Comparison of ENCODE assay signal across 1 cellular context in the genomic region with DNA sequence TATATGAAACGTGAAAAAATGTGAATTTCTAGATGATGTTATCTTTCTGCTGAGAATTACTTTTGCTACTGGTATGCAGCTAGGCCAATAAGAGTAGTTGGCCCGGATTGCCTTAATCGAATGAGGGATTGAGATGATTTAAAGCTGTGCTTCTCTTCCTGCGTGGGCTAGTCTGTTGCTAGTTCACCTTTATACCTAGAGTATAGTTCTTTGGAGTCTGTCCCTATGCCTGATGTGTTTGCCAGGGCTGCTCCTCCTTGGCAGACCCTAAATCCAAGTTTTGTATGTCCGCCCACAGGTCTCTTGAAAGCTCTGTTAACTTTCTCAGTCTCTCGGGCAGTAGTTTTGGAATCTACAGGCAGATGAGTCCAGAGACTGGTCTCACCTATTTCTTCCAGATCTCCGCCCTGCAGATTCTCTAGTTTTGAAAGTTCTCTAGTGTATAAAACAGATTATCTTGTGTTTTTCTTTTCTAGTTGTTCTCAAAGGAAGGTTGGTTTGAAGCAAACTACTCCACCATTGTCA.
TF ChIP-seq lines count a peak whose summit lies in the region.

No MANE protein-coding gene starts in this region.

TF ChIP-seq in H1, 55 proteins besides CTCF, POLR2A, EP300 and RAD21:
- TF ChIP-seq, protein P1, sequence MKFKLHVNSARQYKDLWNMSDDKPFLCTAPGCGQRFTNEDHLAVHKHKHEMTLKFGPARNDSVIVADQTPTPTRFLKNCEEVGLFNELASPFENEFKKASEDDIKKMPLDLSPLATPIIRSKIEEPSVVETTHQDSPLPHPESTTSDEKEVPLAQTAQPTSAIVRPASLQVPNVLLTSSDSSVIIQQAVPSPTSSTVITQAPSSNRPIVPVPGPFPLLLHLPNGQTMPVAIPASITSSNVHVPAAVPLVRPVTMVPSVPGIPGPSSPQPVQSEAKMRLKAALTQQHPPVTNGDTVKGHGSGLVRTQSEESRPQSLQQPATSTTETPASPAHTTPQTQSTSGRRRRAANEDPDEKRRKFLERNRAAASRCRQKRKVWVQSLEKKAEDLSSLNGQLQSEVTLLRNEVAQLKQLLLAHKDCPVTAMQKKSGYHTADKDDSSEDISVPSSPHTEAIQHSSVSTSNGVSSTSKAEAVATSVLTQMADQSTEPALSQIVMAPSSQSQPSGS (IDR thresholded peaks at IDR 0.05; ENCODE audit: low read length), result no peak
- TF ChIP-seq CBX5 (IDR thresholded peaks at IDR 0.05; ENCODE audit: low read depth, low read length), result no peak
- no peak for TF ChIP-seq SP2 (IDR thresholded peaks at IDR 0.05; ENCODE audit: low read length)
- no peak for TF ChIP-seq SUZ12 (IDR thresholded peaks at IDR 0.05; ENCODE audit: low read length)
- TF ChIP-seq EGR1 (IDR thresholded peaks at IDR 0.05; ENCODE audit: borderline replicate concordance, low read depth, low read length), result no peak
- TF ChIP-seq, protein P2, sequence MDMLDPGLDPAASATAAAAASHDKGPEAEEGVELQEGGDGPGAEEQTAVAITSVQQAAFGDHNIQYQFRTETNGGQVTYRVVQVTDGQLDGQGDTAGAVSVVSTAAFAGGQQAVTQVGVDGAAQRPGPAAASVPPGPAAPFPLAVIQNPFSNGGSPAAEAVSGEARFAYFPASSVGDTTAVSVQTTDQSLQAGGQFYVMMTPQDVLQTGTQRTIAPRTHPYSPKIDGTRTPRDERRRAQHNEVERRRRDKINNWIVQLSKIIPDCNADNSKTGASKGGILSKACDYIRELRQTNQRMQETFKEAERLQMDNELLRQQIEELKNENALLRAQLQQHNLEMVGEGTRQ (IDR thresholded peaks at IDR 0.05; ENCODE audit: low read length), result no peak
- no peak for TF ChIP-seq TEAD4 (IDR thresholded peaks at IDR 0.05; ENCODE audit: low read depth, low read length)
- TF ChIP-seq POLR2AphosphoS5 (IDR thresholded peaks at IDR 0.05; ENCODE audit: low read depth, low read length), result no peak
- no peak for TF ChIP-seq FOSL1 (IDR thresholded peaks at IDR 0.05; ENCODE audit: insufficient read depth, low read depth, low read length)
- TF ChIP-seq, protein P3, sequence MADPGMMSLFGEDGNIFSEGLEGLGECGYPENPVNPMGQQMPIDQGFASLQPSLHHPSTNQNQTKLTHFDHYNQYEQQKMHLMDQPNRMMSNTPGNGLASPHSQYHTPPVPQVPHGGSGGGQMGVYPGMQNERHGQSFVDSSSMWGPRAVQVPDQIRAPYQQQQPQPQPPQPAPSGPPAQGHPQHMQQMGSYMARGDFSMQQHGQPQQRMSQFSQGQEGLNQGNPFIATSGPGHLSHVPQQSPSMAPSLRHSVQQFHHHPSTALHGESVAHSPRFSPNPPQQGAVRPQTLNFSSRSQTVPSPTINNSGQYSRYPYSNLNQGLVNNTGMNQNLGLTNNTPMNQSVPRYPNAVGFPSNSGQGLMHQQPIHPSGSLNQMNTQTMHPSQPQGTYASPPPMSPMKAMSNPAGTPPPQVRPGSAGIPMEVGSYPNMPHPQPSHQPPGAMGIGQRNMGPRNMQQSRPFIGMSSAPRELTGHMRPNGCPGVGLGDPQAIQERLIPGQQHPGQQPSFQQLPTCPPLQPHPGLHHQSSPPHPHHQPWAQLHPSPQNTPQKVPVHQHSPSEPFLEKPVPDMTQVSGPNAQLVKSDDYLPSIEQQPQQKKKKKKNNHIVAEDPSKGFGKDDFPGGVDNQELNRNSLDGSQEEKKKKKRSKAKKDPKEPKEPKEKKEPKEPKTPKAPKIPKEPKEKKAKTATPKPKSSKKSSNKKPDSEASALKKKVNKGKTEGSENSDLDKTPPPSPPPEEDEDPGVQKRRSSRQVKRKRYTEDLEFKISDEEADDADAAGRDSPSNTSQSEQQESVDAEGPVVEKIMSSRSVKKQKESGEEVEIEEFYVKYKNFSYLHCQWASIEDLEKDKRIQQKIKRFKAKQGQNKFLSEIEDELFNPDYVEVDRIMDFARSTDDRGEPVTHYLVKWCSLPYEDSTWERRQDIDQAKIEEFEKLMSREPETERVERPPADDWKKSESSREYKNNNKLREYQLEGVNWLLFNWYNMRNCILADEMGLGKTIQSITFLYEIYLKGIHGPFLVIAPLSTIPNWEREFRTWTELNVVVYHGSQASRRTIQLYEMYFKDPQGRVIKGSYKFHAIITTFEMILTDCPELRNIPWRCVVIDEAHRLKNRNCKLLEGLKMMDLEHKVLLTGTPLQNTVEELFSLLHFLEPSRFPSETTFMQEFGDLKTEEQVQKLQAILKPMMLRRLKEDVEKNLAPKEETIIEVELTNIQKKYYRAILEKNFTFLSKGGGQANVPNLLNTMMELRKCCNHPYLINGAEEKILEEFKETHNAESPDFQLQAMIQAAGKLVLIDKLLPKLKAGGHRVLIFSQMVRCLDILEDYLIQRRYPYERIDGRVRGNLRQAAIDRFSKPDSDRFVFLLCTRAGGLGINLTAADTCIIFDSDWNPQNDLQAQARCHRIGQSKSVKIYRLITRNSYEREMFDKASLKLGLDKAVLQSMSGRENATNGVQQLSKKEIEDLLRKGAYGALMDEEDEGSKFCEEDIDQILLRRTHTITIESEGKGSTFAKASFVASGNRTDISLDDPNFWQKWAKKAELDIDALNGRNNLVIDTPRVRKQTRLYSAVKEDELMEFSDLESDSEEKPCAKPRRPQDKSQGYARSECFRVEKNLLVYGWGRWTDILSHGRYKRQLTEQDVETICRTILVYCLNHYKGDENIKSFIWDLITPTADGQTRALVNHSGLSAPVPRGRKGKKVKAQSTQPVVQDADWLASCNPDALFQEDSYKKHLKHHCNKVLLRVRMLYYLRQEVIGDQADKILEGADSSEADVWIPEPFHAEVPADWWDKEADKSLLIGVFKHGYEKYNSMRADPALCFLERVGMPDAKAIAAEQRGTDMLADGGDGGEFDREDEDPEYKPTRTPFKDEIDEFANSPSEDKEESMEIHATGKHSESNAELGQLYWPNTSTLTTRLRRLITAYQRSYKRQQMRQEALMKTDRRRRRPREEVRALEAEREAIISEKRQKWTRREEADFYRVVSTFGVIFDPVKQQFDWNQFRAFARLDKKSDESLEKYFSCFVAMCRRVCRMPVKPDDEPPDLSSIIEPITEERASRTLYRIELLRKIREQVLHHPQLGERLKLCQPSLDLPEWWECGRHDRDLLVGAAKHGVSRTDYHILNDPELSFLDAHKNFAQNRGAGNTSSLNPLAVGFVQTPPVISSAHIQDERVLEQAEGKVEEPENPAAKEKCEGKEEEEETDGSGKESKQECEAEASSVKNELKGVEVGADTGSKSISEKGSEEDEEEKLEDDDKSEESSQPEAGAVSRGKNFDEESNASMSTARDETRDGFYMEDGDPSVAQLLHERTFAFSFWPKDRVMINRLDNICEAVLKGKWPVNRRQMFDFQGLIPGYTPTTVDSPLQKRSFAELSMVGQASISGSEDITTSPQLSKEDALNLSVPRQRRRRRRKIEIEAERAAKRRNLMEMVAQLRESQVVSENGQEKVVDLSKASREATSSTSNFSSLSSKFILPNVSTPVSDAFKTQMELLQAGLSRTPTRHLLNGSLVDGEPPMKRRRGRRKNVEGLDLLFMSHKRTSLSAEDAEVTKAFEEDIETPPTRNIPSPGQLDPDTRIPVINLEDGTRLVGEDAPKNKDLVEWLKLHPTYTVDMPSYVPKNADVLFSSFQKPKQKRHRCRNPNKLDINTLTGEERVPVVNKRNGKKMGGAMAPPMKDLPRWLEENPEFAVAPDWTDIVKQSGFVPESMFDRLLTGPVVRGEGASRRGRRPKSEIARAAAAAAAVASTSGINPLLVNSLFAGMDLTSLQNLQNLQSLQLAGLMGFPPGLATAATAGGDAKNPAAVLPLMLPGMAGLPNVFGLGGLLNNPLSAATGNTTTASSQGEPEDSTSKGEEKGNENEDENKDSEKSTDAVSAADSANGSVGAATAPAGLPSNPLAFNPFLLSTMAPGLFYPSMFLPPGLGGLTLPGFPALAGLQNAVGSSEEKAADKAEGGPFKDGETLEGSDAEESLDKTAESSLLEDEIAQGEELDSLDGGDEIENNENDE (IDR thresholded peaks at IDR 0.05; ENCODE audit: insufficient replicate concordance, low read length), result no peak
- TF ChIP-seq RNF2 (IDR thresholded peaks at IDR 0.05; ENCODE audit: borderline replicate concordance, low read depth, low read length, missing control alignments, poor library complexity, severe bottlenecking), result no peak
- TF ChIP-seq HDAC2 (IDR thresholded peaks at IDR 0.05; ENCODE audit: borderline replicate concordance in 1 of 2, low read depth in 2 of 2, low read length in 2 of 2), result no peak
- no peak for TF ChIP-seq TAF1 (IDR thresholded peaks at IDR 0.05; ENCODE audit: low read depth, low read length)
- no peak for TF ChIP-seq RBBP5 (IDR thresholded peaks at IDR 0.05; ENCODE audit: borderline replicate concordance, low read depth, low read length)
- TF ChIP-seq, protein P4, sequence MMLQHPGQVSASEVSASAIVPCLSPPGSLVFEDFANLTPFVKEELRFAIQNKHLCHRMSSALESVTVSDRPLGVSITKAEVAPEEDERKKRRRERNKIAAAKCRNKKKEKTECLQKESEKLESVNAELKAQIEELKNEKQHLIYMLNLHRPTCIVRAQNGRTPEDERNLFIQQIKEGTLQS (IDR thresholded peaks at IDR 0.05; ENCODE audit: insufficient read depth, low read depth, low read length), result no peak
- TF ChIP-seq SIRT6 (IDR thresholded peaks at IDR 0.05; ENCODE audit: low read length), result no peak
- no peak for TF ChIP-seq CHD1 (IDR thresholded peaks at IDR 0.05; ENCODE audit: low read depth, low read length)
